ENCODE assay signal across 1 cellular context in genomic region chr13:75101348-75101747, GRCh38.
A peak's percentile ranks its signal among the peaks of the same experiment; 100 is the strongest.
TF ChIP-seq lines count a peak whose summit lies in the region.

No MANE protein-coding gene starts in this region.

TF ChIP-seq in HepG2, 621 proteins besides CTCF, POLR2A, EP300 and RAD21 (continued from another document):
- TF ChIP-seq, protein P1, sequence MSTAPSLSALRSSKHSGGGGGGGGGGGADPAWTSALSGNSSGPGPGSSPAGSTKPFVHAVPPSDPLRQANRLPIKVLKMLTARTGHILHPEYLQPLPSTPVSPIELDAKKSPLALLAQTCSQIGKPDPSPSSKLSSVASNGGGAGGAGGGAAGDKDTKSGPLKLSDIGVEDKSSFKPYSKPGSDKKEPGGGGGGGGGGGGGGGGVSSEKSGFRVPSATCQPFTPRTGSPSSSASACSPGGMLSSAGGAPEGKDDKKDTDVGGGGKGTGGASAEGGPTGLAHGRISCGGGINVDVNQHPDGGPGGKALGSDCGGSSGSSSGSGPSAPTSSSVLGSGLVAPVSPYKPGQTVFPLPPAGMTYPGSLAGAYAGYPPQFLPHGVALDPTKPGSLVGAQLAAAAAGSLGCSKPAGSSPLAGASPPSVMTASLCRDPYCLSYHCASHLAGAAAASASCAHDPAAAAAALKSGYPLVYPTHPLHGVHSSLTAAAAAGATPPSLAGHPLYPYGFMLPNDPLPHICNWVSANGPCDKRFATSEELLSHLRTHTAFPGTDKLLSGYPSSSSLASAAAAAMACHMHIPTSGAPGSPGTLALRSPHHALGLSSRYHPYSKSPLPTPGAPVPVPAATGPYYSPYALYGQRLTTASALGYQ (CRISPR knock-in tag; IDR thresholded peaks at IDR 0.05): no peak
- TF ChIP-seq ZNF790 (CRISPR knock-in tag; IDR thresholded peaks at IDR 0.05; ENCODE audit: borderline replicate concordance) (no peak), MAFK (conservative IDR thresholded peaks at IDR 0.05 in 1 of 2, IDR thresholded peaks at IDR 0.05 in 1 of 2; ENCODE audit: low read length in 2 of 2) (peak in 1 of 2 experiments; percentile 73; a peak in 2 of 4 replicates), SP1 (IDR thresholded peaks at IDR 0.05) (no peak), SP1 (CRISPR knock-in tag; IDR thresholded peaks at IDR 0.05) (no peak), NBN (conservative IDR thresholded peaks at IDR 0.05) (no peak)
